Comparison of ENCODE assay signal across 8 cellular contexts in genomic region chr1:223716302-223716862, GRCh38. TPM values are rescaled to one million over a fixed set of nuclear protein-coding genes. Genes with fewer than 3 reads are reported as not detected.
DNase-seq lines count a peak whose midpoint lies in the region; ATAC-seq and TF ChIP-seq lines count a peak whose summit lies in the region.

No MANE protein-coding gene starts in this region.

- H3K4me1 ChIP-seq in gastroesophageal sphincter (peaks cover 11 to 91% (median 63%) of the 10 kb centered on the region in 3 donors), HAP-1 (peaks cover 20% of the 10 kb centered on the region)

- H3K27me3 ChIP-seq in gastroesophageal sphincter: no peaks in the 10 kb centered on the region
- no peaks in the 10 kb centered on the region for H3K27me3 ChIP-seq in HAP-1 (ENCODE audit: low read depth)

- no peaks in the 10 kb centered on the region for H3K27me3 Mint-ChIP-seq in activated CD8-positive, alpha-beta T cell treated with anti-CD3 and anti-CD28 coated beads for 36 hours

- WGBS in gastroesophageal sphincter (ENCODE audit: low coverage in 1 of 2), 2 donors: 40% methylated on average over 1 of the region's 7 CpGs; no CpG with 5 or more reads in 1 of the 2 donors

- peak; percentile 86 for DNase-seq in AG10803 (ENCODE audit: low read depth)
- DNase-seq in GM19240 (ENCODE audit: insufficient read length, low spot score): peak; percentile 53
- DNase-seq in activated CD8-positive, alpha-beta T cell treated with anti-CD3 and anti-CD28 coated beads for 36 hours: peak; percentile 73
- no peak for DNase-seq in foreskin melanocyte
- no peak for DNase-seq in HAP-1 (ENCODE audit: low spot score in 2 of 2)
- DNase-seq in erythroblast (lab: John Stamatoyannopoulos, UW): no peak

- no peaks in the 10 kb centered on the region for H3K9me3 Mint-ChIP-seq in activated CD8-positive, alpha-beta T cell treated with anti-CD3 and anti-CD28 coated beads for 36 hours

- in situ Hi-C loops in HAP-1 (cut with MboI; ENCODE audit: low sequenced_read_pairs): no loop called here

- H3K9me3 ChIP-seq in gastroesophageal sphincter (no peaks in the 10 kb centered on the region), HAP-1 (no peaks in the 10 kb centered on the region)

- peak overlapping the region; percentile 53 for H3K4me3 Mint-ChIP-seq in activated CD8-positive, alpha-beta T cell treated with anti-CD3 and anti-CD28 coated beads for 36 hours

- TF ChIP-seq CTCF in AG10803 (conservative IDR thresholded peaks at IDR 0.05; ENCODE audit: low read length) (no peak), gastroesophageal sphincter (IDR thresholded peaks at IDR 0.05) (no peak)
- TF ChIP-seq CTCF in activated CD8-positive, alpha-beta T cell treated with anti-CD3 and anti-CD28 coated beads for 36 hours (IDR thresholded peaks at IDR 0.05): no peak

- CTCF ChIA-PET in activated CD8-positive, alpha-beta T cell treated with anti-CD3 and anti-CD28 coated beads for 36 hours (lab: Charles Lee): interaction anchor here (1.2 to 6.6 kb wide), 4 partner anchors 9 to 33 kb away, joined by 4 to 60 read pairs (median 6); no protein-coding TSS in a partner anchor

- POLR2A ChIA-PET in activated CD8-positive, alpha-beta T cell treated with anti-CD3 and anti-CD28 coated beads for 36 hours (lab: Charles Lee): interaction anchor here (0.7 to 1.5 kb wide), 3 partner anchors 11 to 276 kb away, joined by 3 to 7 read pairs (median 4); no protein-coding TSS in a partner anchor

- no peak for TF ChIP-seq EP300 in gastroesophageal sphincter (IDR thresholded peaks at IDR 0.05)

- ATAC-seq in HG03520 (IDR thresholded peaks at IDR 0.05; ENCODE audit: unreplicated experiment) (peak; percentile 47), gastroesophageal sphincter (no peak)
- peak; percentile 68 for ATAC-seq in activated CD8-positive, alpha-beta T cell treated with anti-CD3 and anti-CD28 coated beads for 36 hours

- no peak for TF ChIP-seq POLR2A in gastroesophageal sphincter (IDR thresholded peaks at IDR 0.05)
- no peak for TF ChIP-seq POLR2A in erythroblast (IDR thresholded peaks at IDR 0.05; ENCODE audit: low read length)

- intact Hi-C loops in activated CD8-positive, alpha-beta T cell treated with anti-CD3 and anti-CD28 coated beads for 36 hours (cut with micrococcal nuclease): no loop called here

- peak overlapping the region; percentile 34 for H3K4me3 ChIP-seq in AG10803 (ENCODE audit: low read length)
- no peak overlapping the region for H3K4me3 ChIP-seq in gastroesophageal sphincter
- no peak overlapping the region for H3K4me3 ChIP-seq in HAP-1

- peak overlapping the region; percentile 13 to 98 (median 78) for H3K27ac ChIP-seq in gastroesophageal sphincter

- peak overlapping the region; percentile 85 for H3K27ac Mint-ChIP-seq in activated CD8-positive, alpha-beta T cell treated with anti-CD3 and anti-CD28 coated beads for 36 hours

- H3K4me1 Mint-ChIP-seq in activated CD8-positive, alpha-beta T cell treated with anti-CD3 and anti-CD28 coated beads for 36 hours (ENCODE audit: low read depth): peaks cover 68% of the 10 kb centered on the region

- H3K36me3 ChIP-seq in gastroesophageal sphincter: peaks cover 0 to 45% of the 10 kb centered on the region in 2 donors
- peaks cover 33% of the 10 kb centered on the region for H3K36me3 ChIP-seq in HAP-1 (replicated peaks)

- H3K36me3 Mint-ChIP-seq in activated CD8-positive, alpha-beta T cell treated with anti-CD3 and anti-CD28 coated beads for 36 hours (ENCODE audit: low read depth): peaks cover 19% of the 10 kb centered on the region

RNA-seq across cellular contexts. Expression of gene CAPN2, which starts 4.0 kb away (rescaled TPM):
- total RNA-seq in activated CD8-positive, alpha-beta T cell treated with anti-CD3 and anti-CD28 coated beads for 36 hours: 10 to 100 TPM; 31.5 to 33.6 TPM
- 100 to 1,000 TPM; 140 to 174 (median 149) TPM for total RNA-seq in gastroesophageal sphincter

RNA-seq across cellular contexts. Expression of gene CAPN8, which starts 50.9 kb away (rescaled TPM):
- not detected for total RNA-seq in activated CD8-positive, alpha-beta T cell treated with anti-CD3 and anti-CD28 coated beads for 36 hours
- under 1 TPM in 1 of 4 donors, not detected in 3; 0.45 TPM for total RNA-seq in gastroesophageal sphincter

Comparison
In these comparisons a context has a peak if more than half of its experiments do, and no peak if none do; other contexts are left out.
1. DNase-seq: peak in AG10803 (single experiment), GM19240 (single experiment) and activated CD8-positive, alpha-beta T cell treated with anti-CD3 and anti-CD28 coated beads for 36 hours (single experiment); none in foreskin melanocyte (single experiment), HAP-1 (0 of 2) and erythroblast (0 of 2).
2. RNA of gene CAPN2, which starts 4.0 kb away (total RNA-seq): 140 to 174 TPM in gastroesophageal sphincter; 31.5 to 33.6 TPM in activated CD8-positive, alpha-beta T cell treated with anti-CD3 and anti-CD28 coated beads for 36 hours; every median in the first group is over 4 times any median in the second.